In genomic region chr18:4858378-4859127, GRCh38 we compare ENCODE assay signal across 1 cellular context.
TF ChIP-seq lines count a peak whose summit lies in the region.

No MANE protein-coding gene starts in this region.

TF ChIP-seq in K562, 482 proteins besides CTCF, POLR2A, EP300 and RAD21 (continued from another document):
- no peak for TF ChIP-seq RREB1 (CRISPR knock-in tag; IDR thresholded peaks at IDR 0.05)
- TF ChIP-seq DNMT1 (IDR thresholded peaks at IDR 0.05) = no peak
- TF ChIP-seq ZNF507 (tag; conservative IDR thresholded peaks at IDR 0.05) = no peak
- no peak for TF ChIP-seq ZNF583 (CRISPR knock-in tag; IDR thresholded peaks at IDR 0.05)
- TF ChIP-seq RCOR1 (IDR thresholded peaks at IDR 0.05; ENCODE audit: borderline replicate concordance in 1 of 2, low read depth in 2 of 2, low read length in 2 of 2) = no peak
- no peak for TF ChIP-seq MYC (IDR thresholded peaks at IDR 0.05; ENCODE audit: low read depth, low read length)
- no peak for TF ChIP-seq MYC (CRISPR knock-in tag; IDR thresholded peaks at IDR 0.05; ENCODE audit: borderline replicate concordance, low read depth)
- no peak for TF ChIP-seq TAF9B (IDR thresholded peaks at IDR 0.05; ENCODE audit: partially characterized antibody)
- no peak for TF ChIP-seq POLR3G (IDR thresholded peaks at IDR 0.05; ENCODE audit: extremely low read depth, insufficient read length, insufficient replicate concordance)
- no peak for TF ChIP-seq CBX8 (IDR thresholded peaks at IDR 0.05; ENCODE audit: borderline replicate concordance, extremely low read depth, low read depth, low read length, poor library complexity, severe bottlenecking)
- TF ChIP-seq NFIC (IDR thresholded peaks at IDR 0.05) = no peak
- no peak for TF ChIP-seq SMARCC2 (IDR thresholded peaks at IDR 0.05; ENCODE audit: low read depth)
